ENCODE assay signal across 15 cellular contexts in genomic region chr9:130501645-130502044, GRCh38. TPM values are rescaled to one million over a fixed set of nuclear protein-coding genes. Genes with fewer than 3 reads are reported as not detected.
DNase-seq lines count a peak whose midpoint lies in the region; ATAC-seq, FAIRE-seq and TF ChIP-seq lines count a peak whose summit lies in the region.
"Had no signal": no experiment of that assay in that cellular context is flagged by ENCODE, and none has a peak within 500 bp of the region (broad histone marks: within the 10 kb centered on the region; RNA-seq: fewer than 3 reads in every experiment).

No MANE protein-coding gene starts in this region.

- no peaks in the 10 kb centered on the region for H4K20me1 ChIP-seq in GM23248 (ENCODE audit: insufficient read depth)
- H4K20me1 ChIP-seq in HepG2 (ENCODE audit: insufficient read depth, low read length): no peaks in the 10 kb centered on the region
- no peaks in the 10 kb centered on the region for H4K20me1 ChIP-seq in PC-9 (ENCODE audit: insufficient read depth)
- H4K20me1 ChIP-seq in smooth muscle cell (ENCODE audit: low read depth): no peaks in the 10 kb centered on the region

- no peak for FAIRE-seq in HepG2 (lab: Jason Lieb, UNC)

- H3K4me1 ChIP-seq in GM23248 (ENCODE audit: insufficient read depth) (no peaks in the 10 kb centered on the region), HepG2 (ENCODE audit: insufficient read depth, low read length) (peaks cover 42% of the 10 kb centered on the region), PC-9 (replicated peaks; ENCODE audit: insufficient read depth) (peaks cover 24% of the 10 kb centered on the region), smooth muscle cell (ENCODE audit: low read depth) (no peaks in the 10 kb centered on the region)
- H3K4me1 ChIP-seq: SJSA1 had no signal

- in situ Hi-C loops in GM23248 (cut with MboI) (no loop called here), HepG2 (cut with HindIII; ENCODE audit: extremely low pct_ligation_motif_present, low pct_unique_long_range_greater_than_20kb) (no loop called here)

- H3F3A ChIP-seq in GM23248 (ENCODE audit: insufficient read depth) (no peaks in the 10 kb centered on the region), PC-9 (ENCODE audit: insufficient read depth, low read depth) (peaks cover 22% of the 10 kb centered on the region; the same call in 1 of the 2 replicates), smooth muscle cell (ENCODE audit: low read depth) (no peaks in the 10 kb centered on the region)

- H3K27ac ChIP-seq in GM23248 (no peak overlapping the region), HepG2 (ENCODE audit: extremely low read length, insufficient read depth, low read length) (no peak overlapping the region), PC-9 (no peak overlapping the region), smooth muscle cell (ENCODE audit: low read depth) (no peak overlapping the region)
- H3K27ac ChIP-seq: SJSA1 had no signal

- no peaks in the 10 kb centered on the region for H3K27me3 Mint-ChIP-seq in WTC11 (ENCODE audit: low read depth)
- H3K27me3 Mint-ChIP-seq: IgD-negative memory B cell had no signal

- H3K9me2 ChIP-seq in GM23248 (ENCODE audit: insufficient read depth): no peaks in the 10 kb centered on the region
- no peaks in the 10 kb centered on the region for H3K9me2 ChIP-seq in PC-9 (ENCODE audit: insufficient read depth)

- no peak overlapping the region for H2AFZ ChIP-seq in GM23248
- no peak overlapping the region for H2AFZ ChIP-seq in HepG2 (ENCODE audit: low read length)
- no peak overlapping the region for H2AFZ ChIP-seq in PC-9
- no peak overlapping the region for H2AFZ ChIP-seq in smooth muscle cell (ENCODE audit: low read depth)

- peaks cover 9% of the 10 kb centered on the region for H3K4me1 Mint-ChIP-seq in WTC11
- H3K4me1 Mint-ChIP-seq: IgD-negative memory B cell had no signal

- no peak overlapping the region for H3K9ac ChIP-seq in GM23248
- no peak overlapping the region for H3K9ac ChIP-seq in HepG2 (ENCODE audit: insufficient read depth, low read depth, low read length)
- H3K9ac ChIP-seq in smooth muscle cell (ENCODE audit: low read depth): no peak overlapping the region

- H3K79me2 ChIP-seq in GM23248 (ENCODE audit: insufficient read depth) (no peaks in the 10 kb centered on the region), HepG2 (ENCODE audit: insufficient read depth, low read length) (no peaks in the 10 kb centered on the region), PC-9 (ENCODE audit: low read depth) (no peaks in the 10 kb centered on the region), smooth muscle cell (ENCODE audit: low read depth) (no peaks in the 10 kb centered on the region)

- H3K9me3 Mint-ChIP-seq in WTC11: no peaks in the 10 kb centered on the region
- H3K9me3 Mint-ChIP-seq: IgD-negative memory B cell had no signal

- TF ChIP-seq CTCF in WTC11 (IDR thresholded peaks at IDR 0.05) (no peak), HepG2 (CRISPR knock-in tag; IDR thresholded peaks at IDR 0.05) (no peak), PC-9 (conservative IDR thresholded peaks at IDR 0.05) (no peak), smooth muscle cell (IDR thresholded peaks at IDR 0.05; ENCODE audit: borderline replicate concordance, insufficient read depth, poor library complexity, severe bottlenecking) (no peak)

- whole genome bisulfite sequencing in GM23248 (ENCODE audit: low coverage in 1 of 2, low lambda C conversion rate in 2 of 2, missing lambda C conversion rate in 2 of 2), 2 experiments: 84 to 86% methylated on average over 9 of the region's 9 CpGs
- 96% methylated on average over 8 of the region's 9 CpGs for WGBS in HepG2 (ENCODE audit: low lambda C conversion rate)
- 97% methylated on average over 9 of the region's 9 CpGs for WGBS in smooth muscle cell (ENCODE audit: low lambda C conversion rate)

- H3K9me3 ChIP-seq in GM23248 (ENCODE audit: low read depth) (no peaks in the 10 kb centered on the region), HepG2 (ENCODE audit: low read length) (no peaks in the 10 kb centered on the region), PC-9 (ENCODE audit: insufficient read depth, low read depth) (no peaks in the 10 kb centered on the region), smooth muscle cell (replicated peaks; ENCODE audit: low read depth) (no peaks in the 10 kb centered on the region)
- H3K9me3 ChIP-seq: SJSA1 had no signal

- BruUV-seq in HepG2 (replicated peaks; lab: Mats Ljungman, UMichigan): no TSS peak
- BruUV-seq in PC-9 (replicated peaks; lab: Mats Ljungman, UMichigan): no TSS peak

- no peak for TF ChIP-seq POLR2A in HepG2 (IDR thresholded peaks at IDR 0.05; ENCODE audit: insufficient read depth in 1 of 2, low read depth in 2 of 2, low read length in 2 of 2)

- POLR2A ChIA-PET in WTC11 (lab: Charles Lee) (no interaction called here), HepG2 (lab: Yijun Ruan, JAX) (interaction anchor here (0.7 to 1.5 kb wide), 2 partner anchors 18 to 25 kb away, joined by 3 read pairs; no protein-coding TSS in a partner anchor), PC-9 (lab: Charles Lee; ENCODE audit: unreplicated experiment) (interaction anchor here (0.6 kb wide), 1 partner anchor 74 kb away, joined by 5 read pairs; no protein-coding TSS in a partner anchor)

- TF ChIP-seq RAD21 in Ishikawa (IDR thresholded peaks at IDR 0.05; ENCODE audit: low read depth) (no peak), HepG2 (CRISPR knock-in tag; IDR thresholded peaks at IDR 0.05) (no peak)

- no peak overlapping the region for H3K4me3 ChIP-seq in GM23248
- no peak overlapping the region for H3K4me3 ChIP-seq in HepG2 (replicated peaks in 1 of 3; ENCODE audit: insufficient read depth in 1 of 3, low read depth in 2 of 3, low read length in 3 of 3)
- H3K4me3 ChIP-seq in PC-9: no peak overlapping the region
- no peak overlapping the region for H3K4me3 ChIP-seq in smooth muscle cell
- H3K4me3 ChIP-seq: SJSA1 had no signal

- H3K4me3 Mint-ChIP-seq in WTC11: no peak overlapping the region
- H3K4me3 Mint-ChIP-seq: IgD-negative memory B cell had no signal

- intact Hi-C loops in HepG2 (cut with micrococcal nuclease; ENCODE audit: unreplicated experiment) (no loop called here), PC-9 (cut with micrococcal nuclease; ENCODE audit: unreplicated experiment) (no loop called here)

- ATAC-seq in WTC11 (0 out of 2 replicates have a peak, but pooled peaks have one; percentile 30), HepG2 (no peak), HG03097 (IDR thresholded peaks at IDR 0.05; ENCODE audit: low FRiP score, unreplicated experiment) (no peak)

- H3K36me3 Mint-ChIP-seq in WTC11: no peaks in the 10 kb centered on the region; the same call in 1 of the 2 replicates
- H3K36me3 Mint-ChIP-seq: IgD-negative memory B cell had no signal

- DNase-seq in GM23248: peak; percentile 5
- DNase-seq in WTC11 (ENCODE audit: low spot score): no peak
- no peak for DNase-seq in HepG2 (ENCODE audit: low spot score)
- DNase-seq in PC-9: no peak
- DNase-seq in NAMALWA (ENCODE audit: low spot score): no peak
- DNase-seq in smooth muscle cell (lab: John Stamatoyannopoulos, UW; ENCODE audit: unreplicated experiment): no peak
- DNase-seq: DMS79 treated with DMSO at 0.1 percent for 48 hours, NCI-H1048, NCI-H1694 treated with DMSO at 0.1 percent for 48 hours, NCI-H345, NCI-H774 had no signal

- no peak overlapping the region for H3K27ac Mint-ChIP-seq in WTC11
- H3K27ac Mint-ChIP-seq: IgD-negative memory B cell had no signal

- H3K36me3 ChIP-seq in GM23248 (ENCODE audit: low read depth) (no peaks in the 10 kb centered on the region; the same call in 1 of the 2 replicates), HepG2 (replicated peaks in 1 of 2; ENCODE audit: control insufficient read depth in 1 of 2, insufficient read depth in 2 of 2, low read length in 2 of 2) (0 out of 5 replicates have a peak, but pooled peaks cover 0 to 3% of the 10 kb centered on the region in 2 experiments), PC-9 (ENCODE audit: low read depth) (no peaks in the 10 kb centered on the region), smooth muscle cell (ENCODE audit: low read depth) (no peaks in the 10 kb centered on the region)
- H3K36me3 ChIP-seq: SJSA1 had no signal

- CTCF ChIA-PET in WTC11 (lab: Charles Lee): interaction anchor here (1.5 kb wide), 1 partner anchor 36 kb away, joined by 6 read pairs; no protein-coding TSS in a partner anchor
- CTCF ChIA-PET in HepG2 (lab: Yijun Ruan, JAX; ENCODE audit: low intra/inter-chr PET ratio, low total read pairs): no interaction called here
- CTCF ChIA-PET in PC-9 (lab: Charles Lee): no interaction called here

- H3K4me2 ChIP-seq in GM23248 (ENCODE audit: unreplicated experiment): no peak overlapping the region
- H3K4me2 ChIP-seq in HepG2 (ENCODE audit: low read depth, low read length): no peak overlapping the region
- no peak overlapping the region for H3K4me2 ChIP-seq in PC-9
- H3K4me2 ChIP-seq in smooth muscle cell: no peak overlapping the region

- no peaks in the 10 kb centered on the region for H3K27me3 ChIP-seq in GM23248 (replicated peaks; ENCODE audit: insufficient read depth)
- no peaks in the 10 kb centered on the region for H3K27me3 ChIP-seq in HepG2 (ENCODE audit: control insufficient read depth in 1 of 2, insufficient read depth in 2 of 2, low read length in 2 of 2)
- H3K27me3 ChIP-seq in PC-9 (ENCODE audit: insufficient read depth, low read depth): no peaks in the 10 kb centered on the region
- no peaks in the 10 kb centered on the region for H3K27me3 ChIP-seq in smooth muscle cell (ENCODE audit: low read depth)
- H3K27me3 ChIP-seq: SJSA1 had no signal

- TF ChIP-seq EP300 in Ishikawa (IDR thresholded peaks at IDR 0.05; ENCODE audit: borderline replicate concordance): no peak
- no peak for TF ChIP-seq EP300 in HepG2 (IDR thresholded peaks at IDR 0.05; ENCODE audit: low read depth in 2 of 2, low read length in 2 of 2)
- TF ChIP-seq EP300 in HepG2 (CRISPR knock-in tag; IDR thresholded peaks at IDR 0.05; ENCODE audit: borderline replicate concordance): no peak

RNA-seq across cellular contexts. Expression of gene ASS1, which starts 56.9 kb away (rescaled TPM):
- 182 and 216 TPM in 2 replicates for total RNA-seq in GM23248 (2014; rRNA removed; shearing (Covaris generic))
- polyA plus RNA-seq in GM23248 (2016; fragmentation: Nextera tagmentation; extraction: Ambion mirVana) (120 and 124 TPM in 2 replicates), HepG2 (2011; rRNA removed) (108 and 122 TPM in 2 replicates), smooth muscle cell (80.5 and 81.5 TPM in 2 replicates)
- total RNA-seq in WTC11 (2021) (71.0 to 95.7 TPM (median 74.2 TPM) in 3 replicates), HepG2 (2016; rRNA removed; fragmentation: Illumina TruSeq; extraction: Trizol) (77.6 and 89.0 TPM in 2 replicates), PC-9 (2021) (255 and 371 TPM in 2 replicates), smooth muscle cell (78.2 and 95.7 TPM in 2 replicates)
- 56.7 and 64.0 TPM in 2 replicates for total RNA-seq in HepG2 (2016; cell fraction: cytosol; rRNA removed; fragmentation: Illumina TruSeq; extraction: Trizol; ENCODE audit: low read depth)
- 77.7 and 96.7 TPM in 2 replicates for total RNA-seq in HepG2 (2016; cell fraction: insoluble cytoplasmic fraction; rRNA removed; fragmentation: Illumina TruSeq; extraction: Trizol)
- 80.8 and 82.9 TPM in 2 replicates for total RNA-seq in HepG2 (2016; cell fraction: membrane; rRNA removed; fragmentation: Illumina TruSeq; extraction: Trizol)
- total RNA-seq in HepG2 (2016; cell fraction: nucleus; rRNA removed; fragmentation: Illumina TruSeq; extraction: Trizol): 36.6 and 39.7 TPM in 2 replicates
- polyA plus RNA-seq in HepG2 (2011; cell fraction: cytosol; rRNA removed): 120 and 164 TPM in 2 replicates
- polyA plus RNA-seq in HepG2 (2011; cell fraction: nucleus; rRNA removed): 48.7 and 65.0 TPM in 2 replicates
- 38.4 and 74.9 TPM in 2 replicates for polyA plus RNA-seq in HepG2 (2012)
- 90.2 and 91.5 TPM in 2 replicates for polyA plus RNA-seq in HepG2 (2016; cell fraction: cytosol; fragmentation: Illumina TruSeq; extraction: Trizol; ENCODE audit: low read depth)
- 134 and 144 TPM in 2 replicates for polyA plus RNA-seq in HepG2 (2016; cell fraction: insoluble cytoplasmic fraction; fragmentation: Illumina TruSeq; extraction: Trizol; ENCODE audit: low read depth)
- polyA plus RNA-seq in HepG2 (2016; cell fraction: membrane; fragmentation: Illumina TruSeq; extraction: Trizol; ENCODE audit: low read depth): 100 and 111 TPM in 2 replicates
- 76.1 and 84.6 TPM in 2 replicates for polyA plus RNA-seq in HepG2 (2016; cell fraction: nucleus; fragmentation: Illumina TruSeq; extraction: Trizol; ENCODE audit: insufficient read depth, low read depth)
- polyA minus RNA-seq in HepG2 (2011; rRNA and poly(A)+ RNA removed; ENCODE audit: low replicate concordance): 90.2 and 1,449 TPM in 2 replicates
- 49.5 and 53.8 TPM in 2 replicates for polyA minus RNA-seq in HepG2 (2011; cell fraction: cytosol; rRNA and poly(A)+ RNA removed)
- 17.1 and 17.7 TPM in 2 replicates for polyA minus RNA-seq in HepG2 (2011; cell fraction: nucleus; rRNA and poly(A)+ RNA removed)
- polyA plus RNA-seq: IgD-negative memory B cell had no signal
